ENCODE assay signal across 22 cellular contexts in genomic region chr1:54011316-54012007, GRCh38. TPM values are rescaled to one million over a fixed set of nuclear protein-coding genes. Genes with fewer than 3 reads are reported as not detected.
"Had no signal": no experiment of that assay in that cellular context is flagged by ENCODE, and none has a peak within 500 bp of the region (broad histone marks: within the 10 kb centered on the region; RNA-seq: fewer than 3 reads in every experiment).

No MANE protein-coding gene starts in this region.

- H3K4me3 ChIP-seq: dorsolateral prefrontal cortex, gastrocnemius medialis, lung, ovary had no signal

- H3K27ac ChIP-seq: dorsolateral prefrontal cortex, gastrocnemius medialis, neutrophil, ovary had no signal

- H3K4me1 Mint-ChIP-seq: immature natural killer cell had no signal

- H3K4me1 ChIP-seq: gastrocnemius medialis had no signal

- H3K27me3 ChIP-seq: neutrophil, ovary had no signal

- H3K27ac Mint-ChIP-seq: immature natural killer cell; natural killer cell treated with Interleukin-12 subunit alpha and Interleukin-12 subunit beta and Interleukin-15 and Interleukin-18, amount 100 ng/mL, for 72 hours had no signal

- H3K9me3 Mint-ChIP-seq: immature natural killer cell; natural killer cell treated with Interleukin-12 subunit alpha and Interleukin-12 subunit beta and Interleukin-15 and Interleukin-18, amount 100 ng/mL, for 72 hours had no signal

- H3K9me3 ChIP-seq: gastrocnemius medialis, neutrophil, ovary had no signal

- H3K36me3 Mint-ChIP-seq: immature natural killer cell; natural killer cell treated with Interleukin-12 subunit alpha and Interleukin-12 subunit beta and Interleukin-15 and Interleukin-18, amount 100 ng/mL, for 72 hours had no signal

- H3K4me3 Mint-ChIP-seq: immature natural killer cell; natural killer cell treated with Interleukin-12 subunit alpha and Interleukin-12 subunit beta and Interleukin-15 and Interleukin-18, amount 100 ng/mL, for 72 hours had no signal

- DNase-seq: cortex of kidney; dorsolateral prefrontal cortex; effector CD8-positive, alpha-beta T cell; gastrocnemius medialis; glutamatergic neuron; immature natural killer cell; kidney; left cardiac atrium; left ventricle myocardium superior; mesenchymal stem cell; midbrain; ovary; right cardiac atrium; small intestine; stimulated activated CD4-positive, alpha-beta T cell treated with anti-CD3 and anti-CD28 coated beads, Interleukin-12 subunit alpha, Interleukin-12 subunit beta, amount 100 ng/mL, for 4 hours; stimulated activated naive CD4-positive, alpha-beta T cell; trophoblast cell had no signal

- H3K36me3 ChIP-seq: gastrocnemius medialis, neutrophil, ovary had no signal

RNA-seq across cellular contexts. Expression of gene LDLRAD1, which starts 6.5 kb away (rescaled TPM):
- total RNA-seq: fibroblast of villous mesenchyme; gastrocnemius medialis; kidney; left cardiac atrium; left ventricle myocardium superior; natural killer cell treated with Interleukin-12 subunit alpha and Interleukin-12 subunit beta and Interleukin-15 and Interleukin-18, amount 100 ng/mL, for 72 hours; posterior vena cava; right cardiac atrium had no signal
- polyA plus RNA-seq: immature natural killer cell, right cardiac atrium, small intestine had no signal
